Comparison of ENCODE assay signal across 13 cellular contexts in genomic region chr9:122087406-122088200, GRCh38. TPM values are rescaled to one million over a fixed set of nuclear protein-coding genes. Genes with fewer than 3 reads are reported as not detected.
DNase-seq lines count a peak whose midpoint lies in the region; ATAC-seq and TF ChIP-seq lines count a peak whose summit lies in the region.
"Had no signal": no experiment of that assay in that cellular context is flagged by ENCODE, and none has a peak within 500 bp of the region (broad histone marks: within the 10 kb centered on the region; RNA-seq: fewer than 3 reads in every experiment).

No MANE protein-coding gene starts in this region.

- no peak overlapping the region for H3K9ac ChIP-seq in PC-3 (ENCODE audit: low read length)
- no peak overlapping the region for H3K9ac ChIP-seq in mammary epithelial cell (ENCODE audit: insufficient read depth, low read length)

- 98% methylated on average over 7 of the region's 8 CpGs for WGBS in mammary epithelial cell (ENCODE audit: low coverage, missing lambda C conversion rate)

- H3K4me3 ChIP-seq in PC-3 (ENCODE audit: low read length): no peak overlapping the region
- no peak overlapping the region for H3K4me3 ChIP-seq in muscle layer of duodenum (ENCODE audit: low read depth in 1 of 2, low read length in 2 of 2)
- H3K4me3 ChIP-seq in mammary epithelial cell (replicated peaks in 1 of 3; ENCODE audit: insufficient read depth in 1 of 3, low read depth in 2 of 3, low read length in 3 of 3): no peak overlapping the region
- H3K4me3 ChIP-seq: hepatocyte, prostate gland, testis had no signal

- no peaks in the 10 kb centered on the region for H3F3A ChIP-seq in PC-3 (ENCODE audit: low read length, unreplicated experiment)

- peaks cover 44% of the 10 kb centered on the region for H3K79me2 ChIP-seq in PC-3 (ENCODE audit: low read length)
- peaks cover 59% of the 10 kb centered on the region for H3K79me2 ChIP-seq in mammary epithelial cell (ENCODE audit: insufficient read depth, low read length)

- CTCF ChIA-PET in PC-3 (lab: Charles Lee): interaction anchor here (1.7 kb wide), 1 partner anchor 12 kb away, joined by 6 read pairs; no protein-coding TSS in a partner anchor
- CTCF ChIA-PET in mammary epithelial cell (lab: Charles Lee; ENCODE audit: low non-redundant PET): no interaction called here

- H3K27me3 ChIP-seq in PC-3 (ENCODE audit: low read length) (no peaks in the 10 kb centered on the region), muscle layer of duodenum (ENCODE audit: low read depth, low read length) (no peaks in the 10 kb centered on the region), mammary epithelial cell (ENCODE audit: insufficient read depth, low read length) (no peaks in the 10 kb centered on the region)
- H3K27me3 ChIP-seq: hepatocyte, testis had no signal

- H3K36me3 ChIP-seq in PC-3 (ENCODE audit: low read depth, low read length) (no peaks in the 10 kb centered on the region), muscle layer of duodenum (ENCODE audit: control insufficient read depth in 1 of 2, insufficient read depth in 2 of 2, low read length in 2 of 2) (no peaks in the 10 kb centered on the region), mammary epithelial cell (ENCODE audit: insufficient read depth, low read length) (no peaks in the 10 kb centered on the region)
- H3K36me3 ChIP-seq: prostate gland had no signal

- in situ Hi-C loops in mammary epithelial cell (cut with MboI; ENCODE audit: low sequenced_read_pairs in 2 of 2): loop anchor here in 1 of 2 donors (25.0 kb wide), 1 partner anchor 725 kb away; the partner anchor contains the start of gene OR1K1

- H3K9me3 ChIP-seq in PC-3 (ENCODE audit: low read length): no peaks in the 10 kb centered on the region
- H3K9me3 ChIP-seq in muscle layer of duodenum (ENCODE audit: control insufficient read depth in 1 of 2, low read length in 2 of 2): no peaks in the 10 kb centered on the region
- H3K9me3 ChIP-seq in mammary epithelial cell (replicated peaks; ENCODE audit: insufficient read depth, low read length): no peaks in the 10 kb centered on the region
- H3K9me3 ChIP-seq: prostate gland, testis had no signal

- BruUV-seq in PC-3 (replicated peaks; lab: Mats Ljungman, UMichigan) (no TSS peak), mammary epithelial cell (replicated peaks; lab: Mats Ljungman, UMichigan) (no TSS peak)

- H2AFZ ChIP-seq in PC-3 (ENCODE audit: low read length) (no peak overlapping the region), mammary epithelial cell (ENCODE audit: low read depth, low read length) (no peak overlapping the region)
- H2AFZ ChIP-seq: hepatocyte had no signal

- POLR2A ChIA-PET in PC-3 (lab: Charles Lee; ENCODE audit: unreplicated experiment): interaction anchor here (0.7 kb wide), 1 partner anchor 183 kb away, joined by 4 read pairs; no protein-coding TSS in a partner anchor

- dilution Hi-C loops in mammary epithelial cell (cut with HindIII; ENCODE audit: low sequenced_read_pairs): no loop called here

- H3K4me1 ChIP-seq in PC-3 (ENCODE audit: insufficient read depth, low read length) (peaks cover 23% of the 10 kb centered on the region), muscle layer of duodenum (ENCODE audit: control insufficient read depth in 1 of 2, insufficient read depth in 2 of 2, low read length in 2 of 2) (peaks cover 6 to 55% of the 10 kb centered on the region in 2 donors), mammary epithelial cell (ENCODE audit: insufficient read depth, low read length) (peaks cover 8% of the 10 kb centered on the region)

- H3K9me2 ChIP-seq in PC-3 (replicated peaks; ENCODE audit: low read length): no peaks in the 10 kb centered on the region

- DNase-seq in AG08396 (ENCODE audit: low spot score) (peak; percentile 53), PC-3 (peak; percentile 86), fibroblast of gingiva (ENCODE audit: low read depth) (peak; percentile 87), mammary epithelial cell (no peak), NCI-H187 (lab: John Stamatoyannopoulos, UW) (no peak), retina (no peak)
- DNase-seq: activated CD4-positive, alpha-beta T cell treated with anti-CD3 and anti-CD28 coated beads for 36 hours; NCI-H1930; testis had no signal

- H3K27ac ChIP-seq in PC-3 (ENCODE audit: low read length) (peak overlapping the region; percentile 44), muscle layer of duodenum (ENCODE audit: low read length) (peak overlapping the region; percentile 32), mammary epithelial cell (ENCODE audit: insufficient read depth, low read depth, low read length) (no peak overlapping the region)
- H3K27ac ChIP-seq: hepatocyte, prostate gland, testis had no signal

- intact Hi-C loops in PC-3 (cut with micrococcal nuclease): no loop called here
- intact Hi-C loops in mammary epithelial cell (cut with micrococcal nuclease): no loop called here

- TF ChIP-seq CTCF in PC-3 (conservative IDR thresholded peaks at IDR 0.05; ENCODE audit: low read depth, low read length) (no peak), mammary epithelial cell (conservative IDR thresholded peaks at IDR 0.05 in 1 of 2, IDR thresholded peaks at IDR 0.05 in 1 of 2; ENCODE audit: extremely low read depth in 1 of 2, insufficient read depth in 1 of 2, low read depth in 1 of 2, low read length in 2 of 2) (no peak)

- peak; percentile 92 for ATAC-seq in PC-3
- no peak for ATAC-seq in HG02588 (IDR thresholded peaks at IDR 0.05; ENCODE audit: unreplicated experiment)
- ATAC-seq: activated CD4-positive, alpha-beta T cell treated with anti-CD3 and anti-CD28 coated beads for 36 hours had no signal

- H3K4me2 ChIP-seq in PC-3 (ENCODE audit: low read length) (peak overlapping the region; percentile 32), mammary epithelial cell (ENCODE audit: insufficient read depth, low read depth, low read length) (no peak overlapping the region)
- H3K4me2 ChIP-seq: hepatocyte had no signal

- H4K20me1 ChIP-seq in PC-3 (ENCODE audit: low read length) (0 out of 2 replicates have a peak, but pooled peaks cover 6% of the 10 kb centered on the region), mammary epithelial cell (ENCODE audit: insufficient read depth, low read length) (no peaks in the 10 kb centered on the region)

RNA-seq across cellular contexts. Expression of gene TTLL11, which starts 5.5 kb away (rescaled TPM):
- total RNA-seq in PC-3 (2014; rRNA removed) (7.0 and 8.9 TPM in 2 replicates), mammary epithelial cell (10 to 100 TPM in 1 of 2 donors, 1 to 10 TPM in 1; 5.7 to 17.5 TPM)
- 5.3 TPM for polyA plus RNA-seq in mammary epithelial cell
- polyA minus RNA-seq in mammary epithelial cell: 1.3 TPM

Comparison
In these comparisons a context has a peak if more than half of its experiments do, and no peak if none do; other contexts are left out.
1. DNase-seq: peak in AG08396 (single experiment), PC-3 (single experiment) and fibroblast of gingiva (single experiment); none in mammary epithelial cell (single experiment), NCI-H187 (0 of 2) and retina (single experiment).